ENCODE assay signal across 10 cellular contexts in the genomic region with DNA sequence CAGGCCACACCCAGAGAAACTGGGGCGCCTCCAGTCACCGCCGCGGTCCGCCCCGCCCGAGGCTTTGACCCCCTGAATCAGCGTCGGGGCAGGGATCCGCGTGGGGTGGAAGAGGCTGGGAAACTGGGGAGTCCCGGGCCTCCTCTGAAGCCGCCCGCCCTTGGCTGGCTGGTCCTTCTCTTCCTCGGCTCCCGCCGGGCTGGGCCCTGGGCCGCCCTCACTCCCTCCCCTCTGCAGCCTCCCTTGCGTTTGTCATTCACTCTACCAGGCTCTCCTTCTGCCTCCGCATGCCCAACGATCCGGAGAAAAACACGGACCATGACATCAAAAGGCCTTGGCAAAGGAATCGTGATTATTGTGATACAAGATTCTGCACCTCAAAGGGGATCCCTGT. TPM values are rescaled to one million over a fixed set of nuclear protein-coding genes. Genes with fewer than 3 reads are reported as not detected.
A peak's percentile ranks its signal among the peaks of the same experiment; 100 is the strongest.
DNase-seq lines count a peak whose midpoint lies in the region; ATAC-seq and TF ChIP-seq lines count a peak whose summit lies in the region.
"Not testable (repeated sequence)": the region's sequence is repeated elsewhere in the genome, so short reads cannot be mapped to it uniquely, and the experiment has no call there.
"Had no signal": no experiment of that assay in that cellular context is flagged by ENCODE, and none has a peak within 500 bp of the region (broad histone marks: within the 10 kb centered on the region; RNA-seq: fewer than 3 reads in every experiment).

No MANE protein-coding gene starts in this region.

- TF ChIP-seq CTCF in IMR-90 (conservative IDR thresholded peaks at IDR 0.05; ENCODE audit: low read depth, low read length); dorsolateral prefrontal cortex (IDR thresholded peaks at IDR 0.05 in 54 of 56, conservative IDR thresholded peaks at IDR 0.05 in 2 of 56; ENCODE audit: low read depth in 1 of 56, partially characterized antibody in 56 of 56); heart right ventricle (IDR thresholded peaks at IDR 0.05); left lung (IDR thresholded peaks at IDR 0.05); neural crest cell (conservative IDR thresholded peaks at IDR 0.05); gastrocnemius medialis (IDR thresholded peaks at IDR 0.05 in 4 of 5, conservative IDR thresholded peaks at IDR 0.05 in 1 of 5); upper lobe of left lung (IDR thresholded peaks at IDR 0.05): not testable (repeated sequence)

- dilution Hi-C loops in IMR-90 (cut with HindIII; ENCODE audit: low sequenced_read_pairs, unreplicated experiment), result not testable (repeated sequence)

- H3K4me3 ChIP-seq in ACC112 (ENCODE audit: low read depth, low read length) (peak overlapping the region; percentile 65), dorsolateral prefrontal cortex (peak overlapping the region in 43 of 59 donors; percentile 17 to 68 (median 48)), heart right ventricle (peak overlapping the region in 9 of 10 donors; percentile 44 to 68 (median 52)), left lung (peak overlapping the region in 1 of 2 donors; percentile 15), gastrocnemius medialis (peak overlapping the region in 2 of 4 donors; percentile 49), upper lobe of left lung (peak overlapping the region in 3 of 4 donors; percentile 51 to 59 (median 51))
- not testable (repeated sequence) for H3K4me3 ChIP-seq in IMR-90 (ENCODE audit: insufficient read depth, low read depth, low read length)

- not testable (repeated sequence) for H3K4me1 ChIP-seq in ACC112 (ENCODE audit: control insufficient read depth, insufficient read depth, low read length, unreplicated experiment); IMR-90 (ENCODE audit: control insufficient read depth, insufficient read depth, low read length); heart right ventricle; left lung; gastrocnemius medialis; upper lobe of left lung

- H3K9ac ChIP-seq in IMR-90 (ENCODE audit: low read depth, low read length), result not testable (repeated sequence)

- not testable (repeated sequence) for H2BK120ac ChIP-seq in IMR-90 (ENCODE audit: low read depth, low read length)

- H3K27me3 Mint-ChIP-seq in neural crest cell (ENCODE audit: low read depth), result not testable (repeated sequence)

- not testable (repeated sequence) for TF ChIP-seq POLR2A in IMR-90 (IDR thresholded peaks at IDR 0.05; ENCODE audit: low read depth, low read length); gastrocnemius medialis (IDR thresholded peaks at IDR 0.05); upper lobe of left lung (IDR thresholded peaks at IDR 0.05)

- not testable (repeated sequence) for H3K9me3 ChIP-seq in IMR-90 (ENCODE audit: control insufficient read depth, insufficient read depth, low read length); heart right ventricle; left lung; gastrocnemius medialis; upper lobe of left lung

- H3K79me1 ChIP-seq in IMR-90 (ENCODE audit: low read depth in 1 of 2, low read length in 2 of 2), result not testable (repeated sequence)

- not testable (repeated sequence) for H3K56ac ChIP-seq in IMR-90 (ENCODE audit: extremely low read depth, insufficient read depth, low read length)

- CTCF ChIA-PET in IMR-90 (lab: Yijun Ruan, JAX), result not testable (repeated sequence)

- not testable (repeated sequence) for H4K8ac ChIP-seq in IMR-90 (ENCODE audit: low read depth in 2 of 2, low read length in 2 of 2)

- H4K91ac ChIP-seq in IMR-90 (ENCODE audit: insufficient read depth, low read depth, low read length), result not testable (repeated sequence)

- BruUV-seq in IMR-90 (replicated peaks; lab: Mats Ljungman, UMichigan), result not testable (repeated sequence)

- in situ Hi-C loops in IMR-90 (cut with MboI; ENCODE audit: low sequenced_read_pairs); gastrocnemius medialis (cut with MboI; ENCODE audit: low sequenced_read_pairs in 4 of 4): not testable (repeated sequence)

- not testable (repeated sequence) for H3K4ac ChIP-seq in IMR-90 (ENCODE audit: low read depth, low read length)

- H3K23ac ChIP-seq in IMR-90 (ENCODE audit: low read depth, low read length), result not testable (repeated sequence)

- not testable (repeated sequence) for H3K27ac Mint-ChIP-seq in neural crest cell (ENCODE audit: unreplicated experiment)

- not testable (repeated sequence) for DNase-seq in IMR-90; dorsolateral prefrontal cortex; heart right ventricle; left lung; neural crest cell (ENCODE audit: low read depth, low spot score); gastrocnemius medialis
- peak in 1 of 2 donors; percentile 23 for DNase-seq in upper lobe of left lung

- H3K4me1 Mint-ChIP-seq in neural crest cell, result not testable (repeated sequence)

- TF ChIP-seq EP300 in upper lobe of left lung (IDR thresholded peaks at IDR 0.05), result not testable (repeated sequence)

- H3K9me1 ChIP-seq in IMR-90 (ENCODE audit: insufficient read depth, low read length), result not testable (repeated sequence)

- not testable (repeated sequence) for H2BK5ac ChIP-seq in IMR-90 (ENCODE audit: low read depth, low read length, poor library complexity, severe bottlenecking)

- H3K79me2 ChIP-seq in ACC112 (ENCODE audit: control insufficient read depth, insufficient read depth, low read length, unreplicated experiment), result not testable (repeated sequence)

- H3K27me3 ChIP-seq in ACC112 (ENCODE audit: insufficient read depth, low read length); IMR-90 (ENCODE audit: control insufficient read depth, insufficient read depth, low read length); dorsolateral prefrontal cortex; heart right ventricle; left lung; gastrocnemius medialis; upper lobe of left lung: not testable (repeated sequence)

- H3K36me3 ChIP-seq in ACC112 (ENCODE audit: insufficient read depth, low read length); IMR-90 (ENCODE audit: control insufficient read depth, insufficient read depth, low read length); heart right ventricle; left lung; gastrocnemius medialis; upper lobe of left lung: not testable (repeated sequence)

- intact Hi-C loops in IMR-90 (cut with micrococcal nuclease); dorsolateral prefrontal cortex (cut with DNase I); heart right ventricle (cut with DNase I); left lung (cut with DNase I); gastrocnemius medialis (cut with DNase I; ENCODE audit: low total_unique reads): not testable (repeated sequence)

- not testable (repeated sequence) for H3K36me3 Mint-ChIP-seq in neural crest cell (ENCODE audit: low read depth)

- H2AK9ac ChIP-seq in IMR-90 (replicated peaks; ENCODE audit: low read depth, low read length, poor library complexity), result not testable (repeated sequence)

- H3K18ac ChIP-seq in IMR-90 (ENCODE audit: low read depth, low read length), result not testable (repeated sequence)

- ATAC-seq in IMR-90 (ENCODE audit: low read depth) (peak; percentile 34; the same call in 1 of the 2 replicates), heart right ventricle (peak; percentile 27 to 78 (median 56)), left lung (peak; percentile 74), gastrocnemius medialis (peak; percentile 27 to 48), upper lobe of left lung (ENCODE audit: low FRiP score in 2 of 2) (peak in 1 of 2 donors; percentile 77)

- not testable (repeated sequence) for TF ChIP-seq RAD21 in IMR-90 (IDR thresholded peaks at IDR 0.05; ENCODE audit: low read length)

- H3K14ac ChIP-seq in IMR-90 (replicated peaks; ENCODE audit: low read depth, low read length), result not testable (repeated sequence)

- H4K5ac ChIP-seq in IMR-90 (ENCODE audit: low read depth, low read length), result not testable (repeated sequence)

- not testable (repeated sequence) for H4K20me1 ChIP-seq in IMR-90 (ENCODE audit: insufficient read depth, low read length)

- H3K4me2 ChIP-seq in IMR-90 (ENCODE audit: low read depth, low read length), result not testable (repeated sequence)

- H2AK5ac ChIP-seq in IMR-90 (ENCODE audit: low read depth, low read length), result not testable (repeated sequence)

- H3K4me3 Mint-ChIP-seq in neural crest cell, result peak overlapping the region; percentile 62

- POLR2A ChIA-PET in IMR-90 (lab: Charles Lee; ENCODE audit: unreplicated experiment), result not testable (repeated sequence)

- not testable (repeated sequence) for H2BK15ac ChIP-seq in IMR-90 (ENCODE audit: low read depth, low read length)

- H3K27ac ChIP-seq in ACC112 (ENCODE audit: low read depth, low read length); IMR-90 (ENCODE audit: insufficient read depth, low read length); left lung; gastrocnemius medialis: not testable (repeated sequence)
- H3K27ac ChIP-seq in dorsolateral prefrontal cortex (peak overlapping the region in 1 of 59 donors; percentile 12), heart right ventricle (peak overlapping the region in 8 of 10 donors; percentile 41 to 92 (median 79)), upper lobe of left lung (peak overlapping the region in 2 of 4 donors; percentile 68 to 84)

- not testable (repeated sequence) for H3K9me3 Mint-ChIP-seq in neural crest cell

- no CpG with 5 or more reads among the region's 24 CpGs for WGBS in IMR-90 (ENCODE audit: extremely low coverage in 2 of 2, insufficient read length in 1 of 2), 2 experiments
- WGBS in heart right ventricle, 2 donors, result 3% methylated on average over 5 of the region's 24 CpGs; no CpG with 5 or more reads in 1 of the 2 donors
- no CpG with 5 or more reads among the region's 24 CpGs for WGBS in upper lobe of left lung, 2 donors

- not testable (repeated sequence) for H2AFZ ChIP-seq in ACC112 (ENCODE audit: low read length, unreplicated experiment); IMR-90 (replicated peaks; ENCODE audit: low read length, poor library complexity)

- not testable (repeated sequence) for H2BK20ac ChIP-seq in IMR-90 (ENCODE audit: low read depth, low read length)

RNA-seq across cellular contexts. Expression of a gene that starts 14.5 kb away (rescaled TPM):
- total RNA-seq in IMR-90 (2012; rRNA removed), result under 0.01 TPM in 1 of 2 replicates, not detected in the other
- polyA plus RNA-seq in IMR-90 (2012; rRNA removed), result 0.04 TPM in 1 of 2 replicates, not detected in the other
- polyA plus RNA-seq in IMR-90 (2012; cell fraction: cytosol; rRNA removed), result 0.02 TPM in 1 of 2 replicates, not detected in the other
- 0.41 and 0.85 TPM in 2 replicates for polyA plus RNA-seq in IMR-90 (2012; cell fraction: nucleus; rRNA removed; ENCODE audit: low replicate concordance)
- total RNA-seq in dorsolateral prefrontal cortex, result 10 to 100 TPM in 5 of 120 experiments, 1 to 10 TPM in 108, under 1 TPM in 6, not detected in 1; 0.35 to 15.8 (median 3.8) TPM
- under 1 TPM in 8 of 10 donors, not detected in 2; 0.11 to 0.57 (median 0.30) TPM for total RNA-seq in heart right ventricle
- under 1 TPM; 0.30 to 0.59 TPM for polyA plus RNA-seq in heart right ventricle
- 1 to 10 TPM; 1.8 to 2.6 TPM for total RNA-seq in left lung
- 3.1 and 3.8 TPM in 2 replicates for total RNA-seq in neural crest cell
- under 1 TPM in 1 of 4 donors, not detected in 3; 0.71 TPM for total RNA-seq in gastrocnemius medialis
- total RNA-seq in upper lobe of left lung, result 1 to 10 TPM in 5 of 6 donors, under 1 TPM in 1; 0.54 to 5.2 (median 2.8) TPM
- total RNA-seq: NCI-H460, occipital lobe had no signal
